ENCODE assay signal across 9 cellular contexts in the genomic region with DNA sequence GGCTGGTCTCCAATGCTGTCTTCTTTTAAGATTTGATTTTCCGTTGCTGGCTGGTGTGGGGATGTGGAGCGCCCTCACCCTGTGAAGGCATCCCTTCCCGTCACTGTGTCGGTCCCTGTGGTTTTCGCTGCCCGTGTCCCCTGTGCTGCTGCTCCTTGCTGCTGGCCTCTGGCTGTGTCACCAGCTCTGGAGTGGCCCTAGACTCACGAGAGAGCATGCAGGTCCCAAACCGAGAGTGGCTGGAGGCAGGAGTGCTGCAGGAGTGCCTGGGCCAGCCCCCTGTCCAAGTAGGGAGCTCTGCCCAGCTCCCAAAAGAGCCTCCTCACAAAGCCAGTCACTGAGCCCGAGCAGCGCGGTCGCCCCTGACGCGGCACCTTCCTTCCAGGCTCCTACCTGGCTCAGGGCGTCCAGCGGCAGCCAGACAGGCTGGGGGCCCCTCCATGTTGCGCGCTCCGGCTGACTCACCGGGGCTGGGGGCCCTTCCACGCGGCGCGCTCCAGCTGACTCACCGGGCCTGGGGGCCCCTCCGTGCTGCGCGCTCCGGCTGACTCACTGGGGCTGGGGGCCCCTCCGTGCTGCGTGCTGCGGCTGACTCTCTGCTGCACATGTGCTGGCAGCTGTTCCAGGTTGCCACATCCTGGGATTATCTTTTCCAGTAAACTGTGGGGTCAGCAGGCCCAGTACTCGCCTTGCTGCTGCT.
DNase-seq lines count a peak whose midpoint lies in the region; ATAC-seq, FAIRE-seq and TF ChIP-seq lines count a peak whose summit lies in the region.
"Had no signal": no experiment of that assay in that cellular context is flagged by ENCODE, and none has a peak within 500 bp of the region (broad histone marks: within the 10 kb centered on the region; RNA-seq: fewer than 3 reads in every experiment).

No MANE protein-coding gene starts in this region.

- TF ChIP-seq CTCF in AG09319 (IDR thresholded peaks at IDR 0.05; ENCODE audit: low read depth, low read length) = no peak

- ATAC-seq in GM21515 (IDR thresholded peaks at IDR 0.05; ENCODE audit: unreplicated experiment) (no peak), HG02870 (IDR thresholded peaks at IDR 0.05; ENCODE audit: unreplicated experiment) (no peak)

- DNase-seq in AG09319 (ENCODE audit: extremely low read depth, low read depth) (peak; percentile 92), HTR-8/SVneo (ENCODE audit: insufficient read length, low spot score) (peak; percentile 95), dermis blood vessel endothelial cell (peak; percentile 58), mucosa of gallbladder (ENCODE audit: low spot score) (peak; percentile 29), DMS 273 (lab: John Stamatoyannopoulos, UW; ENCODE audit: unreplicated experiment) (no peak), Ammon's horn (ENCODE audit: low spot score) (no peak)
- DNase-seq: amygdala had no signal

- FAIRE-seq in HTR-8/SVneo (lab: Jason Lieb, UNC) = peak; percentile 99

Comparison
In these comparisons a context has a peak if more than half of its experiments do, and no peak if none do; other contexts are left out.
1. DNase-seq: peak in AG09319 (single experiment), HTR-8/SVneo (single experiment), dermis blood vessel endothelial cell (single experiment) and mucosa of gallbladder (single experiment); none in DMS 273 (single experiment) and Ammon's horn (single experiment).